ENCODE assay signal across 26 cellular contexts in the genomic region with DNA sequence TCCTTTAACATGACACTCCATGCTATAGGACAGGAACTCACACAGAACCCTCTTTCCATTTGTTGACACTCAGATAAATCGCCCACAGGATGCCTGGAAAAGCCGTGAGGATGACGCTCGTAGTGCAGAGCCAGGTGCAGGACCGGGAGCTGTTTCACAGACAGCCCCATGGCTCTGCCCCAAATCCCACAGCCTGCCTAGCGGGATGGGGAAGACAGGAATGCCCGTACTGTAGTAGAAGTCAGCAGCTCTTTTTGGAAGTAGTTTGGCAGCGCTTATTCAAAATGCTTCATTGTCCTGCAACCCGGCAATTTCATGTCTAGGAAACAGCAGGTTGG.
"Had no signal": no experiment of that assay in that cellular context is flagged by ENCODE, and none has a peak within 500 bp of the region (broad histone marks: within the 10 kb centered on the region; RNA-seq: fewer than 3 reads in every experiment).

No MANE protein-coding gene starts in this region.

- H3K27ac Mint-ChIP-seq: activated naive CD8-positive, alpha-beta T cell treated with anti-CD3 and anti-CD28 coated beads, Interleukin-2, amount 50 U/mL, for 24 hours; activated T-helper 1 cell treated with anti-CD3 and anti-CD28 coated beads, Interleukin-12 subunit alpha, Interleukin-12 subunit beta, Interleukin-2, Interleukin-4 antibody, amounts not matched to agents 30 ng/mL and 10 ng/mL and 1 ng/mL, durations not matched to agents 14 hours and 24 hours and 36 hours; dendritic cell treated with granulocyte-macrophage colony-stimulating factor and Interleukin-4, amounts not matched to agents 40 ng/mL and 50 ng/mL, for 4 days; natural killer cell treated with Interleukin-12 subunit alpha and Interleukin-12 subunit beta and Interleukin-15 and Interleukin-18, amount 100 ng/mL, for 72 hours; stimulated activated naive CD8-positive, alpha-beta T cell treated with anti-CD3 and anti-CD28 coated beads, Interleukin-15, Interleukin-2, amounts not matched to agents 100 ng/mL and 50 ng/mL, for 24 hours; T-helper 1 cell treated with Interleukin-12 subunit alpha and Interleukin-12 subunit beta and Interleukin-4 antibody, amounts not matched to agents 30 μg/mL and 1 μg/mL, for 36 hours; WTC11 had no signal

- H3K4me3 ChIP-seq: body of pancreas, cardiac muscle cell, esophagus squamous epithelium, gastroesophageal sphincter, left ventricle myocardium inferior, ovary, psoas muscle, right atrium auricular region, skin epidermis, upper lobe of left lung had no signal

- H3K4me3 Mint-ChIP-seq: activated naive CD8-positive, alpha-beta T cell treated with anti-CD3 and anti-CD28 coated beads, Interleukin-2, amount 50 U/mL, for 24 hours; activated T-helper 1 cell treated with anti-CD3 and anti-CD28 coated beads, Interleukin-12 subunit alpha, Interleukin-12 subunit beta, Interleukin-2, Interleukin-4 antibody, amounts not matched to agents 30 ng/mL and 10 ng/mL and 1 ng/mL, durations not matched to agents 14 hours and 24 hours and 36 hours; dendritic cell treated with granulocyte-macrophage colony-stimulating factor and Interleukin-4, amounts not matched to agents 40 ng/mL and 50 ng/mL, for 4 days; natural killer cell treated with Interleukin-12 subunit alpha and Interleukin-12 subunit beta and Interleukin-15 and Interleukin-18, amount 100 ng/mL, for 72 hours; stimulated activated naive CD8-positive, alpha-beta T cell treated with anti-CD3 and anti-CD28 coated beads, Interleukin-15, Interleukin-2, amounts not matched to agents 100 ng/mL and 50 ng/mL, for 24 hours; T-helper 1 cell treated with Interleukin-12 subunit alpha and Interleukin-12 subunit beta and Interleukin-4 antibody, amounts not matched to agents 30 μg/mL and 1 μg/mL, for 36 hours; WTC11 had no signal

- H3K9me3 Mint-ChIP-seq: natural killer cell treated with Interleukin-12 subunit alpha and Interleukin-12 subunit beta and Interleukin-15 and Interleukin-18, amount 100 ng/mL, for 72 hours had no signal

- H3K4me1 ChIP-seq: body of pancreas, left ventricle myocardium inferior, psoas muscle, right atrium auricular region, upper lobe of left lung had no signal

- H3K27me3 ChIP-seq: body of pancreas, ovary, right atrium auricular region, upper lobe of left lung had no signal

- ATAC-seq: activated naive CD8-positive, alpha-beta T cell treated with anti-CD3 and anti-CD28 coated beads, Interleukin-2, amount 50 U/mL, for 24 hours; body of pancreas; gastroesophageal sphincter; natural killer cell treated with Interleukin-12 subunit alpha and Interleukin-12 subunit beta and Interleukin-15 and Interleukin-18, amount 100 ng/mL, for 72 hours; psoas muscle; WTC11 had no signal

- DNase-seq: activated gamma-delta T cell; activated naive CD4-positive, alpha-beta T cell treated with anti-CD3 and anti-CD28 coated beads, Interleukin-2, amount 50 U/mL, for 16 hours; activated naive CD8-positive, alpha-beta T cell treated with anti-CD3 and anti-CD28 coated beads, Interleukin-2, amount 50 U/mL, for 24 hours; anterior cingulate cortex; body of pancreas; effector memory CD4-positive, alpha-beta T cell; esophagus squamous epithelium; hypothalamus; left ventricle myocardium inferior; mammary epithelial cell; midbrain; ovary; psoas muscle; stimulated activated CD4-positive, alpha-beta T cell treated with anti-CD3 and anti-CD28 coated beads, Interleukin-1b, Interleukin-23, amount 100 ng/mL, for 48 hours; T1000 had no signal

- H3K36me3 ChIP-seq: cardiac muscle cell, esophagus squamous epithelium, gastroesophageal sphincter, left ventricle myocardium inferior, ovary, right atrium auricular region, upper lobe of left lung had no signal

- H3K27ac ChIP-seq: body of pancreas, cardiac muscle cell, esophagus squamous epithelium, gastroesophageal sphincter, left ventricle myocardium inferior, ovary, psoas muscle, right atrium auricular region, skin epidermis, upper lobe of left lung had no signal
